Comparison of ENCODE assay signal across 13 cellular contexts in genomic region chr5:174736351-174736721, GRCh38. TPM values are rescaled to one million over a fixed set of nuclear protein-coding genes. Genes with fewer than 3 reads are reported as not detected.
DNase-seq lines count a peak whose midpoint lies in the region; ATAC-seq and TF ChIP-seq lines count a peak whose summit lies in the region.
"Had no signal": no experiment of that assay in that cellular context is flagged by ENCODE, and none has a peak within 500 bp of the region (broad histone marks: within the 10 kb centered on the region; RNA-seq: fewer than 3 reads in every experiment).

No MANE protein-coding gene starts in this region.

- H3K27ac ChIP-seq in PC-3 (ENCODE audit: low read length), result no peak overlapping the region

- H2AFZ ChIP-seq in PC-3 (ENCODE audit: low read length), result no peak overlapping the region

- H3F3A ChIP-seq in PC-3 (ENCODE audit: low read length, unreplicated experiment), result no peaks in the 10 kb centered on the region

- no peaks in the 10 kb centered on the region for H3K9me2 ChIP-seq in PC-3 (replicated peaks; ENCODE audit: low read length)

- peaks cover 18% of the 10 kb centered on the region for H3K4me1 Mint-ChIP-seq in Calu3 (ENCODE audit: low read depth, unreplicated experiment)
- peaks cover 60% of the 10 kb centered on the region for H3K4me1 Mint-ChIP-seq in nephron progenitor cell
- H3K4me1 Mint-ChIP-seq: CD8-positive, alpha-beta memory T cell had no signal

- H3K36me3 ChIP-seq in PC-3 (ENCODE audit: low read depth, low read length), result no peaks in the 10 kb centered on the region

- TF ChIP-seq CTCF in Calu3 (IDR thresholded peaks at IDR 0.05; ENCODE audit: unreplicated experiment), result peak; percentile 10
- TF ChIP-seq CTCF in PC-3 (conservative IDR thresholded peaks at IDR 0.05; ENCODE audit: low read depth, low read length), result no peak
- TF ChIP-seq CTCF in epithelial cell of esophagus (IDR thresholded peaks at IDR 0.05; ENCODE audit: insufficient read depth, low read depth, low read length, missing control alignments), result no peak
- no peak for TF ChIP-seq CTCF in nephron progenitor cell (IDR thresholded peaks at IDR 0.05)

- H3K4me3 ChIP-seq in PC-3 (ENCODE audit: low read length), result no peak overlapping the region
- no peak overlapping the region for H3K4me3 ChIP-seq in epithelial cell of esophagus (ENCODE audit: low read length)

- H3K9me3 Mint-ChIP-seq in Calu3 (ENCODE audit: low read depth, unreplicated experiment) (no peaks in the 10 kb centered on the region), nephron progenitor cell (no peaks in the 10 kb centered on the region)
- H3K9me3 Mint-ChIP-seq: natural killer cell had no signal

- no peaks in the 10 kb centered on the region for H4K20me1 ChIP-seq in PC-3 (ENCODE audit: low read length)

- peak overlapping the region; percentile 87 for H3K4me2 ChIP-seq in PC-3 (ENCODE audit: low read length)

- H3K27ac Mint-ChIP-seq in Calu3 (ENCODE audit: unreplicated experiment) (no peak overlapping the region), nephron progenitor cell (no peak overlapping the region)
- H3K27ac Mint-ChIP-seq: CD8-positive, alpha-beta memory T cell; HFFc6; natural killer cell had no signal

- DNase-seq in Calu3, result no peak
- no peak for DNase-seq in PC-3
- peak; percentile 17 for DNase-seq in epithelial cell of esophagus (ENCODE audit: low read depth)
- DNase-seq in nephron progenitor cell, result peak; percentile 24
- no peak for DNase-seq in DMS153 treated with DMSO at 0.1 percent for 48 hours (lab: John Stamatoyannopoulos, UW; ENCODE audit: unreplicated experiment)
- DNase-seq in NCI-H1436 treated with DMSO at 0.1 percent for 48 hours (lab: John Stamatoyannopoulos, UW), result no peak
- DNase-seq: aorta; CD8-positive, alpha-beta memory T cell; HFFc6; natural killer cell; NCI-H226 had no signal

- H3K27me3 Mint-ChIP-seq in Calu3 (ENCODE audit: unreplicated experiment) (peaks cover 27% of the 10 kb centered on the region), nephron progenitor cell (ENCODE audit: low read depth, poor library complexity) (peaks cover 51% of the 10 kb centered on the region)

- H3K79me2 ChIP-seq in PC-3 (ENCODE audit: low read length), result no peaks in the 10 kb centered on the region

- BruUV-seq in Calu3 (replicated peaks; lab: Mats Ljungman, UMichigan), result no TSS peak
- BruUV-seq in PC-3 (replicated peaks; lab: Mats Ljungman, UMichigan), result no TSS peak

- H3K27me3 ChIP-seq in PC-3 (ENCODE audit: low read length), result peaks cover 7% of the 10 kb centered on the region; the same call in 1 of the 2 replicates

- no peak overlapping the region for H3K9ac ChIP-seq in PC-3 (ENCODE audit: low read length)

- POLR2A ChIA-PET in PC-3 (lab: Charles Lee; ENCODE audit: unreplicated experiment), result no interaction called here

- H3K4me1 ChIP-seq in PC-3 (ENCODE audit: insufficient read depth, low read length), result no peaks in the 10 kb centered on the region

- intact Hi-C loops in Calu3 (cut with micrococcal nuclease; ENCODE audit: unreplicated experiment), result loop anchor here (1.0 kb wide), 1 partner anchor 317 kb away; no protein-coding TSS in a partner anchor
- intact Hi-C loops in PC-3 (cut with micrococcal nuclease), result loop anchor here (2.0 kb wide), 1 partner anchor 318 kb away; no protein-coding TSS in a partner anchor

- CTCF ChIA-PET in Calu3 (lab: Charles Lee) (interaction anchor here (0.9 to 2.9 kb wide), 2 partner anchors 317 to 412 kb away, joined by 3 to 21 read pairs; no protein-coding TSS in a partner anchor), PC-3 (lab: Charles Lee) (no interaction called here)

- H3K4me3 Mint-ChIP-seq in Calu3 (ENCODE audit: low read depth, unreplicated experiment) (peak overlapping the region; percentile 84), nephron progenitor cell (peak overlapping the region; percentile 53)
- H3K4me3 Mint-ChIP-seq: CD8-positive, alpha-beta memory T cell; HFFc6; natural killer cell had no signal

- no peak for ATAC-seq in PC-3
- ATAC-seq in HG03457 (IDR thresholded peaks at IDR 0.05; ENCODE audit: unreplicated experiment), result no peak
- no peak for ATAC-seq in HG03432 (IDR thresholded peaks at IDR 0.05; ENCODE audit: unreplicated experiment)
- ATAC-seq: natural killer cell had no signal

- H3K9me3 ChIP-seq in PC-3 (ENCODE audit: low read length), result no peaks in the 10 kb centered on the region

- H3K36me3 Mint-ChIP-seq in Calu3 (ENCODE audit: insufficient read depth, unreplicated experiment) (peaks cover 5% of the 10 kb centered on the region), nephron progenitor cell (ENCODE audit: low read depth) (no peaks in the 10 kb centered on the region)
- H3K36me3 Mint-ChIP-seq: CD8-positive, alpha-beta memory T cell; natural killer cell had no signal

RNA-seq across cellular contexts. Expression of gene MSX2, which starts 12.0 kb away (rescaled TPM):
- total RNA-seq in Calu3 (2022) (8.4 and 10.4 TPM in 2 replicates), PC-3 (2014; rRNA removed) (4.1 and 4.9 TPM in 2 replicates)
- total RNA-seq: CD8-positive, alpha-beta memory T cell; HFFc6 had no signal

Comparison
In these comparisons a context has a peak if more than half of its experiments do, and no peak if none do; other contexts are left out.
1. DNase-seq: peak in epithelial cell of esophagus (single experiment) and nephron progenitor cell (single experiment); none in Calu3 (single experiment), PC-3 (single experiment), DMS153 treated with DMSO at 0.1 percent for 48 hours (single experiment) and NCI-H1436 treated with DMSO at 0.1 percent for 48 hours (single experiment).